Comparison of ENCODE assay signal across 20 cellular contexts in the genomic region with DNA sequence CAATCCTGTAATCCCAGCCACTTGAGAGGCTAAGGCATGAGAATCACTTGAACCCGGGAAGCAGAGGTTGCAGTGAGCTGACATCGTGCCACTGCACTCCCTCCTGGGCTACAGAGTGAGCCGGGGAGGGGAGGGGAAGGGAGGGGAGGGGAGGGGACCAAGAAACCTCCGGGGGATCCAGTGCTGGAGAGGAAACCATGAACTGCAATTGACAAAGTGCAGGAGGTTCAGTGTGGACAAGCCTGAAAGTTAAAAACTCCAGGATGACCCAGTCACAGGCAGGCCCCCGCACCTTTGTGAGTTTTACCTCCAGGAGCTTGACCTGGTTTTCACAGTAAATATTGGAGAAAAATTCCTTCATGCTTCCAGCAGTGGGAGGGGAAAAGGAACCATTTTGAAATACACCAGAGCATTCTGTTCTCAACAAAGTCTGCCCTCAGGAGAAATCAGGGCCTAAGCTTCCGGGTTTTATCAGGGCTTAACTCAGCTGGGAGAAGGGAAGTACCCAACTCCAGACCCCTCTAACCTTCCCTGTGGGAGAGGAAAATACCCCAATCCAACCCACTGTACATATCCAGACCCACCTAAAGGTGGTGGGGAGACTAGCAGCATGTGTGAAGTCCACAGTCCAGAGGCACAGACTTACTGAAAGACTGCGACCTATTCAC. TPM values are rescaled to one million over a fixed set of nuclear protein-coding genes. Genes with fewer than 3 reads are reported as not detected.
DNase-seq lines count a peak whose midpoint lies in the region; ATAC-seq, FAIRE-seq and TF ChIP-seq lines count a peak whose summit lies in the region.
"Had no signal": no experiment of that assay in that cellular context is flagged by ENCODE, and none has a peak within 500 bp of the region (broad histone marks: within the 10 kb centered on the region; RNA-seq: fewer than 3 reads in every experiment).

No MANE protein-coding gene starts in this region.

- peaks cover 9% of the 10 kb centered on the region; the same call in 2 of the 3 replicates for H3K4me1 ChIP-seq in A549
- H3K4me1 ChIP-seq in hepatocyte (ENCODE audit: insufficient read depth), result peaks cover 11% of the 10 kb centered on the region
- peaks cover 18% of the 10 kb centered on the region for H3K4me1 ChIP-seq in mesodermal cell (ENCODE audit: control insufficient read depth, insufficient read depth, low read length, poor library complexity, severe bottlenecking)
- H3K4me1 ChIP-seq: psoas muscle had no signal

- no peaks in the 10 kb centered on the region for H3K79me2 ChIP-seq in hepatocyte

- H3K9me3 ChIP-seq in A549 (no peaks in the 10 kb centered on the region), hepatocyte (ENCODE audit: low read depth) (no peaks in the 10 kb centered on the region), mesodermal cell (ENCODE audit: control insufficient read depth, low read length) (no peaks in the 10 kb centered on the region)
- H3K9me3 ChIP-seq: psoas muscle, spleen had no signal

- no peak for DNase-seq in A549 (ENCODE audit: low read depth in 1 of 2, low spot score in 1 of 2)
- DNase-seq in NCI-H69 (lab: John Stamatoyannopoulos, UW), result peak; percentile 13
- DNase-seq in hepatocyte (ENCODE audit: low spot score), result peak; percentile 15
- DNase-seq in putamen (ENCODE audit: low spot score), result no peak
- DNase-seq in NCI-H226, result no peak
- no peak for DNase-seq in activated naive CD4-positive, alpha-beta T cell (lab: John Stamatoyannopoulos, UW)
- DNase-seq in KBM-7, result no peak
- DNase-seq: activated CD4-positive, alpha-beta T cell treated with anti-CD3 and anti-CD28 coated beads, Interleukin-2, amount 50 U/mL, for 48 hours; activated naive CD4-positive, alpha-beta T cell treated with anti-CD3 and anti-CD28 coated beads for 36 hours; DMS 273 treated with DMSO at 0.1 percent for 48 hours; effector memory CD8-positive, alpha-beta T cell; NCI-H1930; NCI-H446; psoas muscle; spleen; T-helper 1 cell had no signal

- H3K27ac ChIP-seq in A549 (peak overlapping the region in 1 of 2 experiments; percentile 33; a peak in 2 of 6 replicates), hepatocyte (peak overlapping the region; percentile 81), mesodermal cell (ENCODE audit: low read depth, low read length, severe bottlenecking) (peak overlapping the region; percentile 52)
- H3K27ac ChIP-seq: C4-2B, psoas muscle had no signal

- no peaks in the 10 kb centered on the region for H3K9me2 ChIP-seq in hepatocyte (replicated peaks; ENCODE audit: insufficient read depth)

- peak overlapping the region; percentile 95 for H2AFZ ChIP-seq in hepatocyte

- no peaks in the 10 kb centered on the region for H3K27me3 ChIP-seq in hepatocyte
- H3K27me3 ChIP-seq: spleen had no signal

- no peak for TF ChIP-seq RAD21 in A549 (conservative IDR thresholded peaks at IDR 0.05 in 1 of 2, IDR thresholded peaks at IDR 0.05 in 1 of 2)

- peak overlapping the region; percentile 28; the same call in 2 of the 3 replicates for H3K4me2 ChIP-seq in A549
- peak overlapping the region; percentile 32 for H3K4me2 ChIP-seq in hepatocyte

- in situ Hi-C loops in KBM-7 (cut with MboI; ENCODE audit: low pct_unique_long_range_greater_than_20kb, low sequenced_read_pairs), result no loop called here

- H3K4me3 ChIP-seq in A549, result no peak overlapping the region
- no peak overlapping the region for H3K4me3 ChIP-seq in hepatocyte
- no peak overlapping the region for H3K4me3 ChIP-seq in mesodermal cell (ENCODE audit: extremely low read depth, insufficient read depth, low read length, poor library complexity, severe bottlenecking)
- H3K4me3 ChIP-seq: psoas muscle, spleen had no signal

- no peak for FAIRE-seq in A549 (lab: Jason Lieb, UNC)
- FAIRE-seq: astrocyte had no signal

- H4K20me1 ChIP-seq in hepatocyte (ENCODE audit: insufficient read depth, poor library complexity, severe bottlenecking), result no peaks in the 10 kb centered on the region

- no peak for TF ChIP-seq POLR2A in A549 (IDR thresholded peaks at IDR 0.05; ENCODE audit: low read length)

- POLR2A ChIA-PET in A549 (lab: Yijun Ruan, JAX), result no interaction called here

- WGBS in A549 (ENCODE audit: missing lambda C conversion rate), result 50% methylated on average over 4 of the region's 7 CpGs
- 30% methylated on average over 5 of the region's 7 CpGs for WGBS in hepatocyte (ENCODE audit: low lambda C conversion rate, missing lambda C conversion rate)
- 50 to 78% methylated on average over 3 of the region's 7 CpGs for WGBS in mesodermal cell (ENCODE audit: insufficient coverage in 2 of 2), 2 experiments

- ATAC-seq in A549, result peak; percentile 63 to 71; a peak in 5 of 6 replicates
- ATAC-seq: effector memory CD8-positive, alpha-beta T cell; natural killer cell treated with Interleukin-12 subunit alpha and Interleukin-12 subunit beta and Interleukin-15 and Interleukin-18, amount 100 ng/mL, for 72 hours; psoas muscle had no signal

- CTCF ChIA-PET in A549 (lab: Yijun Ruan, JAX), result interaction anchor here (1.4 kb wide), 1 partner anchor 16 kb away, joined by 4 read pairs; a partner anchor contains a TSS

- no peak for TF ChIP-seq EP300 in A549 (IDR thresholded peaks at IDR 0.05)

- TF ChIP-seq CTCF in A549 (IDR thresholded peaks at IDR 0.05) (no peak), hepatocyte (IDR thresholded peaks at IDR 0.05; ENCODE audit: poor library complexity) (no peak)

- H3K36me3 ChIP-seq in hepatocyte (replicated peaks; ENCODE audit: insufficient read depth, low read depth) (no peaks in the 10 kb centered on the region), mesodermal cell (ENCODE audit: control insufficient read depth, insufficient read depth, low read length) (no peaks in the 10 kb centered on the region)
- H3K36me3 ChIP-seq: spleen had no signal

TF ChIP-seq in A549, 52 proteins besides CTCF, POLR2A, EP300 and RAD21:
- TF ChIP-seq RARB (CRISPR knock-in tag; IDR thresholded peaks at IDR 0.05) (no peak), HOXA7 (CRISPR knock-in tag; IDR thresholded peaks at IDR 0.05) (no peak)

RNA-seq across cellular contexts. Expression of a gene that starts 15.5 kb away (rescaled TPM):
- polyA plus RNA-seq in A549 (2011; rRNA removed) (2.4 and 3.0 TPM in 2 replicates), A549 (2017; fragmentation: RNase III; extraction: RNeasy Plus Mini Kit Qiagen cat#74134 plus additional on column Dnase treatment) (5.6 to 6.6 TPM (median 6.5 TPM) in 3 replicates), hepatocyte (12.3 and 14.7 TPM in 2 replicates)
- polyA plus RNA-seq in A549 (2012; cell fraction: cytosol; rRNA removed), result 2.2 and 3.7 TPM in 2 replicates
- polyA plus RNA-seq in A549 (2012; cell fraction: nucleus; rRNA removed), result 7.1 and 11.9 TPM in 2 replicates
- polyA minus RNA-seq in A549 (2011; rRNA and poly(A)+ RNA removed), result 1.9 and 2.6 TPM in 2 replicates
- 41.8 and 44.1 TPM in 2 replicates for total RNA-seq in hepatocyte
- 18.4 TPM for polyA plus RNA-seq in mesodermal cell (2013, experiment 1 of 2)
- 14.6 TPM for polyA plus RNA-seq in mesodermal cell (2013, experiment 2 of 2)

RNA-seq across cellular contexts. Expression of a gene that starts 29.2 kb away (rescaled TPM):
- 15.6 and 17.6 TPM in 2 replicates for polyA plus RNA-seq in A549 (2011; rRNA removed)
- 46.0 and 55.7 TPM in 2 replicates for polyA plus RNA-seq in A549 (2012; cell fraction: cytosol; rRNA removed)
- polyA plus RNA-seq in A549 (2012; cell fraction: nucleus; rRNA removed), result 38.7 and 42.5 TPM in 2 replicates
- 30.4 to 34.8 TPM (median 32.1 TPM) in 3 replicates for polyA plus RNA-seq in A549 (2017; fragmentation: RNase III; extraction: RNeasy Plus Mini Kit Qiagen cat#74134 plus additional on column Dnase treatment)
- 7.0 and 9.2 TPM in 2 replicates for polyA minus RNA-seq in A549 (2011; rRNA and poly(A)+ RNA removed)
- 24.0 and 25.2 TPM in 2 replicates for total RNA-seq in hepatocyte
- 5.4 and 9.9 TPM in 2 replicates for polyA plus RNA-seq in hepatocyte
- polyA plus RNA-seq in mesodermal cell (2013, experiment 1 of 2), result 69.9 TPM
- 52.9 TPM for polyA plus RNA-seq in mesodermal cell (2013, experiment 2 of 2)

RNA-seq across cellular contexts. Expression of a gene that starts 54.9 kb away (rescaled TPM):
- 24.7 and 28.4 TPM in 2 replicates for polyA plus RNA-seq in A549 (2011; rRNA removed)
- polyA plus RNA-seq in A549 (2012; cell fraction: cytosol; rRNA removed), result 24.2 and 26.6 TPM in 2 replicates
- polyA plus RNA-seq in A549 (2012; cell fraction: nucleus; rRNA removed), result 23.9 and 29.8 TPM in 2 replicates
- 19.7 to 20.4 TPM (median 20.2 TPM) in 3 replicates for polyA plus RNA-seq in A549 (2017; fragmentation: RNase III; extraction: RNeasy Plus Mini Kit Qiagen cat#74134 plus additional on column Dnase treatment)
- 18.8 and 26.9 TPM in 2 replicates for polyA minus RNA-seq in A549 (2011; rRNA and poly(A)+ RNA removed)
- 22.4 and 24.1 TPM in 2 replicates for total RNA-seq in hepatocyte
- polyA plus RNA-seq in hepatocyte, result 40.8 and 48.2 TPM in 2 replicates
- 22.3 TPM for polyA plus RNA-seq in mesodermal cell (2013, experiment 1 of 2)
- 19.3 TPM for polyA plus RNA-seq in mesodermal cell (2013, experiment 2 of 2)

Comparison
In these comparisons a context has a peak if more than half of its experiments do, and no peak if none do; other contexts are left out.
1. DNase-seq: peak in NCI-H69 (single experiment) and hepatocyte (single experiment); none in A549 (0 of 2), putamen (single experiment), NCI-H226 (single experiment), activated naive CD4-positive, alpha-beta T cell (0 of 4) and KBM-7 (single experiment).